In the genomic region with DNA sequence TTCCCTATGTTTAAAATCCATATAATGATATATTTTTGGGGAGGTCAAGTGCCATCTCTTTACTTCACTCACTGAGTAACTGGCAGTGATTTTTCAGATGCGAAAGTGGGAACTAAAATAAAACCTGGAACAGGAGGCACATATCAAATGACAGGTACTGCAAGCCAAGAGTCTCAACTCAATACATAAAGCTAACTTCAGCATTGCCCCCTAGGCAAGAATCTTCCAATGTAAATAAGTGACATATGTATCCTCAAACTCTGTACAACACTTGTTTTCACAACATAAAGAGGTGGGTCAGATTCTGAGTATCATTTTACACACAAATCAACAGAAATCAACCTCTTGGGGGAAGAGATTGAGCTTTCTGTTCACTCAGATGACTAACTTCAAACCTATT, we compare ENCODE assay signal across 1 cellular context.
A peak's percentile ranks its signal among the peaks of the same experiment; 100 is the strongest.
TF ChIP-seq lines count a peak whose summit lies in the region.

No MANE protein-coding gene starts in this region.

TF ChIP-seq in HEK293, 187 proteins besides CTCF, POLR2A, EP300 and RAD21 (continued from another document):
- TF ChIP-seq REST (tag by site-specific recombination; IDR thresholded peaks at IDR 0.05) (no peak), ZNF843 (tag by site-specific recombination; IDR thresholded peaks at IDR 0.05) (peak; percentile 67; the same call in 1 of the 2 replicates), WT1 (tag by site-specific recombination; IDR thresholded peaks at IDR 0.05) (peak; percentile 63; the same call in 1 of the 2 replicates), ZNF596 (tag by site-specific recombination; IDR thresholded peaks at IDR 0.05) (no peak), AEBP2 (tag by site-specific recombination; IDR thresholded peaks at IDR 0.05; ENCODE audit: borderline replicate concordance) (no peak), ZNF561 (tag by site-specific recombination; IDR thresholded peaks at IDR 0.05; ENCODE audit: borderline replicate concordance) (no peak), FEZF1 (tag by site-specific recombination; IDR thresholded peaks at IDR 0.05) (0 out of 2 replicates have a peak, but pooled peaks have one; percentile 16), ZNF580 (tag by site-specific recombination; IDR thresholded peaks at IDR 0.05) (no peak), KLF10 (tag by site-specific recombination; IDR thresholded peaks at IDR 0.05) (0 out of 2 replicates have a peak, but pooled peaks have one; percentile 18), ZNF791 (tag by site-specific recombination; IDR thresholded peaks at IDR 0.05) (no peak), ZNF324 (tag by site-specific recombination; IDR thresholded peaks at IDR 0.05) (no peak), SP7 (tag by site-specific recombination; IDR thresholded peaks at IDR 0.05) (0 out of 2 replicates have a peak, but pooled peaks have one; percentile 61), ZSCAN23 (tag by site-specific recombination; IDR thresholded peaks at IDR 0.05) (no peak), SALL2 (tag by site-specific recombination; IDR thresholded peaks at IDR 0.05; ENCODE audit: borderline replicate concordance) (no peak), GLIS1 (tag by site-specific recombination; IDR thresholded peaks at IDR 0.05) (peak; percentile 45), ZNF426 (tag by site-specific recombination; IDR thresholded peaks at IDR 0.05) (no peak), MYNN (tag by site-specific recombination; IDR thresholded peaks at IDR 0.05; ENCODE audit: borderline replicate concordance) (no peak), BCL11A (tag by site-specific recombination; IDR thresholded peaks at IDR 0.05; ENCODE audit: low read depth) (peak; percentile 44; the same call in 1 of the 2 replicates), ZNF138 (tag by site-specific recombination; IDR thresholded peaks at IDR 0.05; ENCODE audit: borderline replicate concordance) (no peak), MEIS1 (CRISPR knock-in tag; IDR thresholded peaks at IDR 0.05; ENCODE audit: borderline replicate concordance) (no peak), ZNF24 (tag by site-specific recombination; IDR thresholded peaks at IDR 0.05) (no peak), PRDM10 (tag by site-specific recombination; IDR thresholded peaks at IDR 0.05) (0 out of 2 replicates have a peak, but pooled peaks have one; percentile 19), GFI1B (tag by site-specific recombination; IDR thresholded peaks at IDR 0.05) (peak; percentile 96), ZNF280C (tag by site-specific recombination; IDR thresholded peaks at IDR 0.05) (no peak), PRDM2 (tag by site-specific recombination; IDR thresholded peaks at IDR 0.05; ENCODE audit: borderline replicate concordance) (no peak), SCRT1 (tag by site-specific recombination; IDR thresholded peaks at IDR 0.05; ENCODE audit: borderline replicate concordance) (peak; percentile 21; the same call in 1 of the 2 replicates)
- TF ChIP-seq, protein P1, sequence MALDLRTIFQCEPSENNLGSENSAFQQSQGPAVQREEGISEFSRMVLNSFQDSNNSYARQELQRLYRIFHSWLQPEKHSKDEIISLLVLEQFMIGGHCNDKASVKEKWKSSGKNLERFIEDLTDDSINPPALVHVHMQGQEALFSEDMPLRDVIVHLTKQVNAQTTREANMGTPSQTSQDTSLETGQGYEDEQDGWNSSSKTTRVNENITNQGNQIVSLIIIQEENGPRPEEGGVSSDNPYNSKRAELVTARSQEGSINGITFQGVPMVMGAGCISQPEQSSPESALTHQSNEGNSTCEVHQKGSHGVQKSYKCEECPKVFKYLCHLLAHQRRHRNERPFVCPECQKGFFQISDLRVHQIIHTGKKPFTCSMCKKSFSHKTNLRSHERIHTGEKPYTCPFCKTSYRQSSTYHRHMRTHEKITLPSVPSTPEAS (tag by site-specific recombination; IDR thresholded peaks at IDR 0.05) = no peak
- TF ChIP-seq, protein P2, sequence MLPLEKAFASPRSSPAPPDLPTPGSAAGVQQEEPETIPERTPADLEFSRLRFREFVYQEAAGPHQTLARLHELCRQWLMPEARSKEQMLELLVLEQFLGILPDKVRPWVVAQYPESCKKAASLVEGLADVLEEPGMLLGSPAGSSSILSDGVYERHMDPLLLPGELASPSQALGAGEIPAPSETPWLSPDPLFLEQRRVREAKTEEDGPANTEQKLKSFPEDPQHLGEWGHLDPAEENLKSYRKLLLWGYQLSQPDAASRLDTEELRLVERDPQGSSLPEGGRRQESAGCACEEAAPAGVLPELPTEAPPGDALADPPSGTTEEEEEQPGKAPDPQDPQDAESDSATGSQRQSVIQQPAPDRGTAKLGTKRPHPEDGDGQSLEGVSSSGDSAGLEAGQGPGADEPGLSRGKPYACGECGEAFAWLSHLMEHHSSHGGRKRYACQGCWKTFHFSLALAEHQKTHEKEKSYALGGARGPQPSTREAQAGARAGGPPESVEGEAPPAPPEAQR (tag by site-specific recombination; IDR thresholded peaks at IDR 0.05) = no peak
- TF ChIP-seq, protein P3, sequence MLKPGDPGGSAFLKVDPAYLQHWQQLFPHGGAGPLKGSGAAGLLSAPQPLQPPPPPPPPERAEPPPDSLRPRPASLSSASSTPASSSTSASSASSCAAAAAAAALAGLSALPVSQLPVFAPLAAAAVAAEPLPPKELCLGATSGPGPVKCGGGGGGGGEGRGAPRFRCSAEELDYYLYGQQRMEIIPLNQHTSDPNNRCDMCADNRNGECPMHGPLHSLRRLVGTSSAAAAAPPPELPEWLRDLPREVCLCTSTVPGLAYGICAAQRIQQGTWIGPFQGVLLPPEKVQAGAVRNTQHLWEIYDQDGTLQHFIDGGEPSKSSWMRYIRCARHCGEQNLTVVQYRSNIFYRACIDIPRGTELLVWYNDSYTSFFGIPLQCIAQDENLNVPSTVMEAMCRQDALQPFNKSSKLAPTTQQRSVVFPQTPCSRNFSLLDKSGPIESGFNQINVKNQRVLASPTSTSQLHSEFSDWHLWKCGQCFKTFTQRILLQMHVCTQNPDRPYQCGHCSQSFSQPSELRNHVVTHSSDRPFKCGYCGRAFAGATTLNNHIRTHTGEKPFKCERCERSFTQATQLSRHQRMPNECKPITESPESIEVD (tag by site-specific recombination; IDR thresholded peaks at IDR 0.05) = peak; percentile 21; the same call in 1 of the 2 replicates
